14 cellular contexts compared by ENCODE assay signal in the genomic region with DNA sequence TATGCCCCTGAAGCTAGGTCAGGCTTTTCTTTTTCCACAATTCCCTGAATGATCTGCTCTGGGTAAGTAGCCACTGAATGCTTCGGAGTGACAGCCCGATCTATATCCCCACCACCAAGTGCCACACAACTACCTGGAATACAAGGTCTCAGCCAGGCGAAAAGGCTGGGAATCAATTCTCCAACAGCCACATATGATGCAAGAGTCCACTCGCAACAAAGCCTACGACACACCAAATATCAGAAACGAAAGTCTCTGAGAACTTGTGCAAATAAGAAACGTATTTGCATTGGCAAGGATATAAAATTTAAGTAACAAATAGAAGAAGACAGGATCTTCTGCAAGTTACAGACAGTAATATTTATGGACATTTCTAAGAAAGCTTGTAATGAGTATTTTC. TPM values are rescaled to one million over a fixed set of nuclear protein-coding genes. Genes with fewer than 3 reads are reported as not detected.
DNase-seq lines count a peak whose midpoint lies in the region; ATAC-seq and TF ChIP-seq lines count a peak whose summit lies in the region.
"Had no signal": no experiment of that assay in that cellular context is flagged by ENCODE, and none has a peak within 500 bp of the region (broad histone marks: within the 10 kb centered on the region; RNA-seq: fewer than 3 reads in every experiment).

No MANE protein-coding gene starts in this region.

- H3K4me1 ChIP-seq in RWPE2 (ENCODE audit: insufficient read depth, poor library complexity, severe bottlenecking) = peaks cover 50% of the 10 kb centered on the region
- no peaks in the 10 kb centered on the region for H3K4me1 ChIP-seq in endodermal cell (ENCODE audit: control insufficient read depth, insufficient read depth, low read length)

- no peak for TF ChIP-seq CTCF in CD4-positive, alpha-beta T cell (IDR thresholded peaks at IDR 0.05)
- TF ChIP-seq CTCF in RWPE2 (IDR thresholded peaks at IDR 0.05; ENCODE audit: poor library complexity, severe bottlenecking) (no peak), endodermal cell (conservative IDR thresholded peaks at IDR 0.05) (no peak), neural crest cell (conservative IDR thresholded peaks at IDR 0.05) (no peak)

- H3K9me3 ChIP-seq in CD4-positive, alpha-beta T cell (ENCODE audit: control insufficient read depth, low read length) = no peaks in the 10 kb centered on the region
- H3K9me3 ChIP-seq in RWPE2 (ENCODE audit: severe bottlenecking) (no peaks in the 10 kb centered on the region), endodermal cell (ENCODE audit: control insufficient read depth, low read length) (no peaks in the 10 kb centered on the region)

- POLR2A ChIA-PET in CD4-positive, alpha-beta T cell (lab: Charles Lee) = interaction anchor here (0.9 kb wide), 2 partner anchors 34 to 136 kb away, joined by 3 read pairs; no protein-coding TSS in a partner anchor

- H3K27ac ChIP-seq in CD4-positive, alpha-beta T cell (ENCODE audit: low read depth, low read length) = no peak overlapping the region
- H3K27ac ChIP-seq in RWPE2 (ENCODE audit: poor library complexity, severe bottlenecking) = peak overlapping the region; percentile 95
- no peak overlapping the region for H3K27ac ChIP-seq in endodermal cell (ENCODE audit: low read depth, low read length)
- H3K27ac ChIP-seq: parathyroid adenoma had no signal

- H3K36me3 Mint-ChIP-seq in CD4-positive, alpha-beta T cell (ENCODE audit: low read depth) = peaks cover 32% of the 10 kb centered on the region
- H3K36me3 Mint-ChIP-seq in endodermal cell (ENCODE audit: low read depth) = peaks cover 21% of the 10 kb centered on the region
- H3K36me3 Mint-ChIP-seq in neural crest cell (ENCODE audit: low read depth) = no peaks in the 10 kb centered on the region
- H3K36me3 Mint-ChIP-seq: CD4-positive, CD25-positive, alpha-beta regulatory T cell had no signal

- no peak for DNase-seq in CD4-positive, alpha-beta T cell
- DNase-seq in RWPE2 (ENCODE audit: low spot score) (no peak), endodermal cell (peak; percentile 26), neural crest cell (ENCODE audit: low read depth, low spot score) (no peak), NAMALWA (ENCODE audit: low spot score) (no peak), T-helper 2 cell (no peak), cortex of kidney (lab: John Stamatoyannopoulos, UW) (no peak)
- DNase-seq: CD4-positive, CD25-positive, alpha-beta regulatory T cell; effector CD4-positive, alpha-beta T cell; glutamatergic neuron; KG1; RPMI8226 had no signal

- no peak overlapping the region for H3K4me3 Mint-ChIP-seq in CD4-positive, alpha-beta T cell
- no peak overlapping the region for H3K4me3 Mint-ChIP-seq in endodermal cell
- H3K4me3 Mint-ChIP-seq in neural crest cell = peak overlapping the region; percentile 24

- no peak overlapping the region for H3K4me3 ChIP-seq in RWPE2 (ENCODE audit: severe bottlenecking)
- H3K4me3 ChIP-seq in endodermal cell (ENCODE audit: low read length) = no peak overlapping the region

- H3K4me1 Mint-ChIP-seq in CD4-positive, alpha-beta T cell (ENCODE audit: low read depth) = peaks cover 91% of the 10 kb centered on the region
- H3K4me1 Mint-ChIP-seq in endodermal cell (peaks cover 49% of the 10 kb centered on the region), neural crest cell (peaks cover 60% of the 10 kb centered on the region)

- no peaks in the 10 kb centered on the region for H3K27me3 ChIP-seq in CD4-positive, alpha-beta T cell (ENCODE audit: control insufficient read depth, insufficient read depth, low read length)
- no peaks in the 10 kb centered on the region for H3K27me3 ChIP-seq in RWPE2 (ENCODE audit: insufficient read depth, poor library complexity, severe bottlenecking)
- H3K27me3 ChIP-seq in endodermal cell (ENCODE audit: control insufficient read depth, insufficient read depth, low read length, poor library complexity, severe bottlenecking) = no peaks in the 10 kb centered on the region

- no peaks in the 10 kb centered on the region for H3K9me3 Mint-ChIP-seq in CD4-positive, alpha-beta T cell
- H3K9me3 Mint-ChIP-seq in endodermal cell (no peaks in the 10 kb centered on the region), neural crest cell (no peaks in the 10 kb centered on the region)

- no peak for ATAC-seq in CD4-positive, alpha-beta T cell (ENCODE audit: poor library complexity)
- ATAC-seq in RWPE2 (ENCODE audit: low read depth) = no peak
- no peak for ATAC-seq in HG03095 (IDR thresholded peaks at IDR 0.05; ENCODE audit: unreplicated experiment)

- H3K36me3 ChIP-seq in RWPE2 (ENCODE audit: low read depth) = peaks cover 17% of the 10 kb centered on the region
- peaks cover 48% of the 10 kb centered on the region for H3K36me3 ChIP-seq in endodermal cell (ENCODE audit: control insufficient read depth, insufficient read depth, low read length)

- intact Hi-C loops in CD4-positive, alpha-beta T cell (cut with DNase I, micrococcal nuclease) = loop anchor here in 1 of 2 experiments (5.0 to 10.0 kb wide), 4 partner anchors 125 to 623 kb away; a partner anchor contains a TSS

- H3K9ac ChIP-seq in endodermal cell (ENCODE audit: extremely low read depth, low read length, poor library complexity, severe bottlenecking) = no peak overlapping the region
- H3K9ac ChIP-seq: parathyroid adenoma had no signal

- CTCF ChIA-PET in CD4-positive, alpha-beta T cell (lab: Charles Lee) = interaction anchor here (1.0 to 1.5 kb wide), 2 partner anchors 126 to 153 kb away, joined by 3 to 4 read pairs; no protein-coding TSS in a partner anchor

- 92 to 93% methylated on average over 6 to 7 of the region's 7 CpGs for WGBS in endodermal cell (ENCODE audit: insufficient coverage in 1 of 2, insufficient read length in 1 of 2), 2 experiments

- peak overlapping the region; percentile 86 for H3K27ac Mint-ChIP-seq in CD4-positive, alpha-beta T cell
- H3K27ac Mint-ChIP-seq in endodermal cell (peak overlapping the region; percentile 50), neural crest cell (ENCODE audit: unreplicated experiment) (no peak overlapping the region)

- H3K27me3 Mint-ChIP-seq in CD4-positive, alpha-beta T cell = no peaks in the 10 kb centered on the region
- H3K27me3 Mint-ChIP-seq in endodermal cell (ENCODE audit: insufficient read depth) (peaks cover 3% of the 10 kb centered on the region), neural crest cell (ENCODE audit: low read depth) (no peaks in the 10 kb centered on the region)

RNA-seq across cellular contexts. Expression of a gene that starts 5.7 kb away (rescaled TPM):
- 10 to 100 TPM; 36.5 to 37.0 TPM for total RNA-seq in CD4-positive, alpha-beta T cell
- total RNA-seq in endodermal cell (100 to 1,000 TPM in 1 of 2 donors, 10 to 100 TPM in 1; 95.1 to 125 TPM), neural crest cell (61.5 and 67.3 TPM in 2 replicates)
- polyA plus RNA-seq in endodermal cell (2013, experiment 1 of 2) = 32.0 TPM
- 35.9 TPM for polyA plus RNA-seq in endodermal cell (2013, experiment 2 of 2)

RNA-seq across cellular contexts. Expression of a gene that starts 56.9 kb away (rescaled TPM):
- 1 to 10 TPM; 5.5 to 6.0 TPM for total RNA-seq in CD4-positive, alpha-beta T cell
- 10 to 100 TPM in 1 of 2 donors, 1 to 10 TPM in 1; 7.6 to 13.5 TPM for total RNA-seq in endodermal cell
- 2.6 TPM for polyA plus RNA-seq in endodermal cell (2013, experiment 1 of 2)
- 2.7 TPM for polyA plus RNA-seq in endodermal cell (2013, experiment 2 of 2)
- total RNA-seq in neural crest cell = 4.1 and 5.7 TPM in 2 replicates
